In genomic region chr18:25111382-25112070, GRCh38 we compare ENCODE assay signal across 30 cellular contexts.
DNase-seq lines count a peak whose midpoint lies in the region; ATAC-seq lines count a peak whose summit lies in the region.
"Had no signal": no experiment of that assay in that cellular context is flagged by ENCODE, and none has a peak within 500 bp of the region (broad histone marks: within the 10 kb centered on the region; RNA-seq: fewer than 3 reads in every experiment).

No MANE protein-coding gene starts in this region.

- peak; percentile 30 for DNase-seq in Right ventricle myocardium inferior (ENCODE audit: missing footprints)
- DNase-seq in left cardiac atrium: no peak
- DNase-seq in myocyte (ENCODE audit: low read depth): peak; percentile 19
- DNase-seq in HPDE6-E6E7 (ENCODE audit: extremely low spot score): no peak
- no peak for DNase-seq in activated T-helper 1 cell treated with anti-CD3 and anti-CD28 coated beads, Interleukin-12 subunit alpha, Interleukin-12 subunit beta, Interleukin-2, Interleukin-4 antibody, amounts not matched to agents 30 ng/mL and 10 ng/mL and 1 ng/mL, durations not matched to agents 14 hours and 24 hours and 36 hours (ENCODE audit: low spot score)
- DNase-seq: activated B cell treated with CpG ODN at 0.5 μM for 24 hours; activated CD4-positive, alpha-beta T cell treated with anti-CD3 and anti-CD28 coated beads, Interleukin-2, amount 10 ng/mL, durations not matched to agents 7 days and 5 days; activated naive CD4-positive, alpha-beta T cell; activated T-cell treated with anti-CD3 and anti-CD28 coated beads, Interleukin-2, amount 50 U/mL, for 4 hours; Caco-2; DMS79; gastrocnemius medialis; GF-D8; immature natural killer cell; left lung; NCI-H146; occipital lobe; psoas muscle; trophoblast cell had no signal

- no peaks in the 10 kb centered on the region for H3K27me3 ChIP-seq in ectodermal cell (ENCODE audit: control insufficient read depth, insufficient read depth, low read length, poor library complexity, severe bottlenecking)
- H3K27me3 ChIP-seq: gastrocnemius medialis, left lung had no signal

- peaks cover 45% of the 10 kb centered on the region for H3K4me1 ChIP-seq in ectodermal cell (ENCODE audit: control insufficient read depth, insufficient read depth, low read length)
- H3K4me1 ChIP-seq: Caco-2, left lung, psoas muscle had no signal

- H3K36me3 ChIP-seq in ectodermal cell (ENCODE audit: control insufficient read depth, insufficient read depth, low read length): peaks cover 2% of the 10 kb centered on the region
- H3K36me3 ChIP-seq: gastrocnemius medialis, left lung had no signal

- H3K4me1 Mint-ChIP-seq in activated T-helper 1 cell treated with anti-CD3 and anti-CD28 coated beads, Interleukin-12 subunit alpha, Interleukin-12 subunit beta, Interleukin-2, Interleukin-4 antibody, amounts not matched to agents 30 ng/mL and 10 ng/mL and 1 ng/mL, durations not matched to agents 14 hours and 24 hours and 36 hours (ENCODE audit: low read depth): no peaks in the 10 kb centered on the region
- H3K4me1 Mint-ChIP-seq: activated B cell treated with CpG ODN at 0.5 μM for 24 hours; activated CD4-positive, alpha-beta T cell treated with anti-CD3 and anti-CD28 coated beads, Interleukin-2, amount 10 ng/mL, durations not matched to agents 7 days and 5 days; central memory CD8-positive, alpha-beta T cell; IgD-negative memory B cell; immature natural killer cell; memory B cell; stimulated activated memory B cell treated with anti-CD40 and anti-IgM and Interleukin-4, amounts not matched to agents 10 μg/mL and 1 μg/mL and 100 μg/mL, for 72 hours had no signal

- ATAC-seq in Right ventricle myocardium inferior: no peak
- ATAC-seq in left cardiac atrium: no peak
- no peak for ATAC-seq in HG02763 (IDR thresholded peaks at IDR 0.05; ENCODE audit: unreplicated experiment)
- ATAC-seq in HG03159 (IDR thresholded peaks at IDR 0.05; ENCODE audit: unreplicated experiment): no peak
- ATAC-seq: activated T-cell treated with anti-CD3 and anti-CD28 coated beads, Interleukin-2, amount 50 U/mL, for 4 hours; HCT116; left lung; SK-N-SH treated with all-trans-retinoic acid at 6 μM for 48 hours; stimulated activated memory B cell treated with anti-CD40 and anti-IgM and Interleukin-4, amounts not matched to agents 10 μg/mL and 1 μg/mL and 100 μg/mL, for 72 hours had no signal

- intact Hi-C loops in Right ventricle myocardium inferior (cut with DNase I): no loop called here
- intact Hi-C loops in left cardiac atrium (cut with DNase I): no loop called here
- intact Hi-C loops in activated T-helper 1 cell treated with anti-CD3 and anti-CD28 coated beads, Interleukin-12 subunit alpha, Interleukin-12 subunit beta, Interleukin-2, Interleukin-4 antibody, amounts not matched to agents 30 ng/mL and 10 ng/mL and 1 ng/mL, durations not matched to agents 14 hours and 24 hours and 36 hours (cut with micrococcal nuclease): no loop called here

- no peak overlapping the region for H3K4me3 ChIP-seq in ectodermal cell (ENCODE audit: insufficient read depth, low read depth, low read length)
- H3K4me3 ChIP-seq: gastrocnemius medialis, left lung, psoas muscle had no signal

- H3K9me3 ChIP-seq in ectodermal cell (ENCODE audit: control insufficient read depth, low read length): no peaks in the 10 kb centered on the region
- H3K9me3 ChIP-seq: Caco-2, gastrocnemius medialis, left lung, psoas muscle had no signal

- H3K4me3 Mint-ChIP-seq in activated T-helper 1 cell treated with anti-CD3 and anti-CD28 coated beads, Interleukin-12 subunit alpha, Interleukin-12 subunit beta, Interleukin-2, Interleukin-4 antibody, amounts not matched to agents 30 ng/mL and 10 ng/mL and 1 ng/mL, durations not matched to agents 14 hours and 24 hours and 36 hours: no peak overlapping the region
- H3K4me3 Mint-ChIP-seq: activated B cell treated with CpG ODN at 0.5 μM for 24 hours; activated CD4-positive, alpha-beta T cell treated with anti-CD3 and anti-CD28 coated beads, Interleukin-2, amount 10 ng/mL, durations not matched to agents 7 days and 5 days; activated T-cell treated with anti-CD3 and anti-CD28 coated beads, Interleukin-2, amount 50 U/mL, for 4 hours; CD14-positive monocyte; central memory CD8-positive, alpha-beta T cell; IgD-negative memory B cell; immature natural killer cell; memory B cell; stimulated activated memory B cell treated with anti-CD40 and anti-IgM and Interleukin-4, amounts not matched to agents 10 μg/mL and 1 μg/mL and 100 μg/mL, for 72 hours; T-helper 1 cell treated with Interleukin-12 subunit alpha and Interleukin-12 subunit beta and Interleukin-4 antibody, amounts not matched to agents 30 μg/mL and 1 μg/mL, for 36 hours had no signal

- no peak overlapping the region for H3K27ac Mint-ChIP-seq in activated T-helper 1 cell treated with anti-CD3 and anti-CD28 coated beads, Interleukin-12 subunit alpha, Interleukin-12 subunit beta, Interleukin-2, Interleukin-4 antibody, amounts not matched to agents 30 ng/mL and 10 ng/mL and 1 ng/mL, durations not matched to agents 14 hours and 24 hours and 36 hours
- H3K27ac Mint-ChIP-seq: activated B cell treated with CpG ODN at 0.5 μM for 24 hours; activated CD4-positive, alpha-beta T cell treated with anti-CD3 and anti-CD28 coated beads, Interleukin-2, amount 10 ng/mL, durations not matched to agents 7 days and 5 days; CD14-positive monocyte; IgD-negative memory B cell; immature natural killer cell; memory B cell; stimulated activated memory B cell treated with anti-CD40 and anti-IgM and Interleukin-4, amounts not matched to agents 10 μg/mL and 1 μg/mL and 100 μg/mL, for 72 hours; T-helper 1 cell treated with Interleukin-12 subunit alpha and Interleukin-12 subunit beta and Interleukin-4 antibody, amounts not matched to agents 30 μg/mL and 1 μg/mL, for 36 hours had no signal

- no peaks in the 10 kb centered on the region for H3K36me3 Mint-ChIP-seq in activated T-helper 1 cell treated with anti-CD3 and anti-CD28 coated beads, Interleukin-12 subunit alpha, Interleukin-12 subunit beta, Interleukin-2, Interleukin-4 antibody, amounts not matched to agents 30 ng/mL and 10 ng/mL and 1 ng/mL, durations not matched to agents 14 hours and 24 hours and 36 hours (ENCODE audit: low read depth)
- H3K36me3 Mint-ChIP-seq: CD14-positive monocyte; IgD-negative memory B cell; immature natural killer cell; memory B cell; stimulated activated memory B cell treated with anti-CD40 and anti-IgM and Interleukin-4, amounts not matched to agents 10 μg/mL and 1 μg/mL and 100 μg/mL, for 72 hours had no signal

- H3K9me3 Mint-ChIP-seq in activated T-helper 1 cell treated with anti-CD3 and anti-CD28 coated beads, Interleukin-12 subunit alpha, Interleukin-12 subunit beta, Interleukin-2, Interleukin-4 antibody, amounts not matched to agents 30 ng/mL and 10 ng/mL and 1 ng/mL, durations not matched to agents 14 hours and 24 hours and 36 hours: no peaks in the 10 kb centered on the region
- H3K9me3 Mint-ChIP-seq: activated CD4-positive, alpha-beta T cell treated with anti-CD3 and anti-CD28 coated beads, Interleukin-2, amount 10 ng/mL, durations not matched to agents 7 days and 5 days; central memory CD8-positive, alpha-beta T cell; T-helper 1 cell treated with Interleukin-12 subunit alpha and Interleukin-12 subunit beta and Interleukin-4 antibody, amounts not matched to agents 30 μg/mL and 1 μg/mL, for 36 hours had no signal

- peak overlapping the region; percentile 65 for H3K27ac ChIP-seq in ectodermal cell (ENCODE audit: insufficient read depth, low read depth, low read length, poor library complexity, severe bottlenecking)
- H3K27ac ChIP-seq: gastrocnemius medialis, left lung, psoas muscle had no signal

- 71 to 74% methylated on average over 10 of the region's 10 CpGs for WGBS in ectodermal cell, 2 experiments

- no peaks in the 10 kb centered on the region for H3K27me3 Mint-ChIP-seq in activated T-helper 1 cell treated with anti-CD3 and anti-CD28 coated beads, Interleukin-12 subunit alpha, Interleukin-12 subunit beta, Interleukin-2, Interleukin-4 antibody, amounts not matched to agents 30 ng/mL and 10 ng/mL and 1 ng/mL, durations not matched to agents 14 hours and 24 hours and 36 hours (ENCODE audit: insufficient read depth)
- H3K27me3 Mint-ChIP-seq: activated CD4-positive, alpha-beta T cell treated with anti-CD3 and anti-CD28 coated beads, Interleukin-2, amount 10 ng/mL, durations not matched to agents 7 days and 5 days; memory B cell had no signal

Comparison
In these comparisons a context has a peak if more than half of its experiments do, and no peak if none do; other contexts are left out.
1. DNase-seq: peak in Right ventricle myocardium inferior (single experiment) and myocyte (single experiment); none in left cardiac atrium (single experiment), HPDE6-E6E7 (single experiment) and activated T-helper 1 cell treated with anti-CD3 and anti-CD28 coated beads, Interleukin-12 subunit alpha, Interleukin-12 subunit beta, Interleukin-2, Interleukin-4 antibody, amounts not matched to agents 30 ng/mL and 10 ng/mL and 1 ng/mL, durations not matched to agents 14 hours and 24 hours and 36 hours (single experiment).